In genomic region chr18:5879479-5879882, GRCh38 we compare ENCODE assay signal across 8 cellular contexts. TPM values are rescaled to one million over a fixed set of nuclear protein-coding genes. Genes with fewer than 3 reads are reported as not detected.
DNase-seq lines count a peak whose midpoint lies in the region; ATAC-seq and TF ChIP-seq lines count a peak whose summit lies in the region.

No MANE protein-coding gene starts in this region.

- no peaks in the 10 kb centered on the region for H3K4me1 Mint-ChIP-seq in activated CD4-positive, alpha-beta memory T cell treated with anti-CD3 and anti-CD28 coated beads for 36 hours (ENCODE audit: low read depth)

- no peak overlapping the region for H3K27ac ChIP-seq in heart right ventricle
- H3K27ac ChIP-seq in OCI-LY7 (ENCODE audit: low read depth, low read length, poor library complexity, severe bottlenecking), result no peak overlapping the region
- no peak overlapping the region for H3K27ac ChIP-seq in psoas muscle

- no TSS peak for BruUV-seq in OCI-LY7 (replicated peaks; lab: Mats Ljungman, UMichigan)

- H3K36me3 ChIP-seq in heart right ventricle (no peaks in the 10 kb centered on the region), OCI-LY7 (ENCODE audit: insufficient read depth, low read length) (no peaks in the 10 kb centered on the region), psoas muscle (ENCODE audit: insufficient read depth in 1 of 2, low read depth in 1 of 2) (no peaks in the 10 kb centered on the region)

- H3K9me3 Mint-ChIP-seq in activated CD4-positive, alpha-beta memory T cell treated with anti-CD3 and anti-CD28 coated beads for 36 hours, result no peaks in the 10 kb centered on the region

- H3K9me2 ChIP-seq in OCI-LY7 (ENCODE audit: insufficient read depth, low read length), result no peaks in the 10 kb centered on the region

- H3K9me3 ChIP-seq in heart right ventricle (no peaks in the 10 kb centered on the region), OCI-LY7 (ENCODE audit: low read length) (no peaks in the 10 kb centered on the region), psoas muscle (no peaks in the 10 kb centered on the region)

- H3K4me3 ChIP-seq in heart right ventricle (no peak overlapping the region), OCI-LY7 (ENCODE audit: low read depth, low read length, poor library complexity, severe bottlenecking) (no peak overlapping the region), epithelial cell of esophagus (ENCODE audit: low read length) (no peak overlapping the region), psoas muscle (no peak overlapping the region)

- no peak overlapping the region for H2AFZ ChIP-seq in OCI-LY7 (ENCODE audit: low read length)

- H3K27me3 ChIP-seq in heart right ventricle (peaks cover 0 to 47% (median 24%) of the 10 kb centered on the region in 7 donors), psoas muscle (ENCODE audit: insufficient read depth in 3 of 3, low read length in 2 of 3) (peaks cover 0 to 2% (median 0%) of the 10 kb centered on the region in 3 donors)

- no peak overlapping the region for H3K27ac Mint-ChIP-seq in activated CD4-positive, alpha-beta memory T cell treated with anti-CD3 and anti-CD28 coated beads for 36 hours

- H3K27me3 Mint-ChIP-seq in activated CD4-positive, alpha-beta memory T cell treated with anti-CD3 and anti-CD28 coated beads for 36 hours, result peaks cover 2% of the 10 kb centered on the region

- peak; percentile 70 to 89 (median 81) for TF ChIP-seq CTCF in heart right ventricle (IDR thresholded peaks at IDR 0.05)
- peak; percentile 90 for TF ChIP-seq CTCF in OCI-LY7 (conservative IDR thresholded peaks at IDR 0.05; ENCODE audit: low read length)
- peak; percentile 77 for TF ChIP-seq CTCF in epithelial cell of esophagus (IDR thresholded peaks at IDR 0.05; ENCODE audit: insufficient read depth, low read depth, low read length, missing control alignments)
- TF ChIP-seq CTCF in psoas muscle (IDR thresholded peaks at IDR 0.05), result peak; percentile 60

- DNase-seq in heart right ventricle (no peak), cardiac septum (ENCODE audit: low spot score) (no peak), OCI-LY7 (ENCODE audit: low spot score) (peak; percentile 22), epithelial cell of esophagus (ENCODE audit: low read depth) (peak; percentile 36), psoas muscle (no peak)
- no peak for DNase-seq in activated CD4-positive, alpha-beta T cell treated with anti-CD3 and anti-CD28 coated beads, Interleukin-2, amount 50 U/mL, for 4 hours
- no peak for DNase-seq in activated CD4-positive, alpha-beta memory T cell treated with anti-CD3 and anti-CD28 coated beads for 36 hours

- no peaks in the 10 kb centered on the region for H3K79me2 ChIP-seq in OCI-LY7 (ENCODE audit: insufficient read depth, low read depth, low read length)

- no peaks in the 10 kb centered on the region for H3K36me3 Mint-ChIP-seq in activated CD4-positive, alpha-beta memory T cell treated with anti-CD3 and anti-CD28 coated beads for 36 hours

- no peak overlapping the region for H3K4me2 ChIP-seq in OCI-LY7 (ENCODE audit: low read length)

- POLR2A ChIA-PET in OCI-LY7 (lab: Charles Lee), result interaction anchor here (0.6 kb wide), 1 partner anchor 476 kb away, joined by 3 read pairs; no protein-coding TSS in a partner anchor
- POLR2A ChIA-PET in activated CD4-positive, alpha-beta memory T cell treated with anti-CD3 and anti-CD28 coated beads for 36 hours (lab: Charles Lee), result no interaction called here

- no peak overlapping the region for H3K4me3 Mint-ChIP-seq in activated CD4-positive, alpha-beta memory T cell treated with anti-CD3 and anti-CD28 coated beads for 36 hours

- CTCF ChIA-PET in OCI-LY7 (lab: Charles Lee; ENCODE audit: unreplicated experiment), result no interaction called here
- CTCF ChIA-PET in activated CD4-positive, alpha-beta memory T cell treated with anti-CD3 and anti-CD28 coated beads for 36 hours (lab: Charles Lee), result interaction anchor here (1.5 to 2.7 kb wide), 2 partner anchors 10 kb away, joined by 6 to 21 read pairs; no protein-coding TSS in a partner anchor

- ATAC-seq in heart right ventricle, result peak in 1 of 8 donors; percentile 37
- ATAC-seq in psoas muscle, result peak in 1 of 4 donors; percentile 45
- ATAC-seq in GM19035 (IDR thresholded peaks at IDR 0.05; ENCODE audit: unreplicated experiment), result no peak

- H3K4me1 ChIP-seq in heart right ventricle (no peaks in the 10 kb centered on the region), OCI-LY7 (ENCODE audit: insufficient read depth, low read length, poor library complexity, severe bottlenecking) (no peaks in the 10 kb centered on the region), psoas muscle (no peaks in the 10 kb centered on the region)

- H4K20me1 ChIP-seq in OCI-LY7 (ENCODE audit: insufficient read depth, low read length), result no peaks in the 10 kb centered on the region

- intact Hi-C loops in heart right ventricle (cut with DNase I), result loop anchor here in 8 of 10 donors (2.0 to 10.0 kb wide), 11 partner anchors 338 to 1295 kb away; no protein-coding TSS in a partner anchor
- intact Hi-C loops in cardiac septum (cut with DNase I), result loop anchor here (5.0 to 10.0 kb wide), 3 partner anchors 343 to 1005 kb away; no protein-coding TSS in a partner anchor
- intact Hi-C loops in OCI-LY7 (cut with micrococcal nuclease; ENCODE audit: unreplicated experiment), result loop anchor here (5.0 kb wide), 2 partner anchors 643 to 1008 kb away; no protein-coding TSS in a partner anchor
- intact Hi-C loops in psoas muscle (cut with DNase I), result loop anchor here in 1 of 2 donors (10.0 kb wide), 3 partner anchors 345 to 1005 kb away; no protein-coding TSS in a partner anchor
- intact Hi-C loops in activated CD4-positive, alpha-beta memory T cell treated with anti-CD3 and anti-CD28 coated beads for 36 hours (cut with micrococcal nuclease), result no loop called here

RNA-seq across cellular contexts. Expression of gene TMEM200C, which starts 15.8 kb away (rescaled TPM):
- under 1 TPM; 0.04 to 0.79 (median 0.33) TPM for total RNA-seq in heart right ventricle
- polyA plus RNA-seq in heart right ventricle, result 1 to 10 TPM in 1 of 2 donors, under 1 TPM in 1; 0.22 to 1.7 TPM
- total RNA-seq in cardiac septum, result 1.0 TPM
- not detected in 2 replicates for total RNA-seq in OCI-LY7 (2014; rRNA removed; shearing (Covaris generic))
- not detected in 2 replicates for total RNA-seq in OCI-LY7 (2022)
- total RNA-seq in psoas muscle, result under 1 TPM in 3 of 4 donors, not detected in 1; 0.04 to 0.15 (median 0.08) TPM
- polyA plus RNA-seq in psoas muscle, result under 1 TPM in 2 of 3 donors, not detected in 1; under 0.01 to 0.03 TPM
- total RNA-seq in activated CD4-positive, alpha-beta memory T cell treated with anti-CD3 and anti-CD28 coated beads for 36 hours, result not detected

Comparison
In these comparisons a context has a peak if more than half of its experiments do, and no peak if none do; other contexts are left out.
1. DNase-seq: peak in OCI-LY7 (single experiment) and epithelial cell of esophagus (single experiment); none in heart right ventricle (0 of 2), cardiac septum (single experiment), psoas muscle (0 of 2), activated CD4-positive, alpha-beta T cell treated with anti-CD3 and anti-CD28 coated beads, Interleukin-2, amount 50 U/mL, for 4 hours (0 of 2) and activated CD4-positive, alpha-beta memory T cell treated with anti-CD3 and anti-CD28 coated beads for 36 hours (single experiment).
2. Peak in every context shown above with its lines, with median percentiles within 50 percentile points of each other: CTCF ChIP-seq.